ENCODE assay signal across 32 cellular contexts in genomic region chr13:60061737-60062136, GRCh38.
"Had no signal": no experiment of that assay in that cellular context is flagged by ENCODE, and none has a peak within 500 bp of the region (broad histone marks: within the 10 kb centered on the region; RNA-seq: fewer than 3 reads in every experiment).

No MANE protein-coding gene starts in this region.

- H3K4me1 Mint-ChIP-seq: immature natural killer cell; naive thymus-derived CD8-positive, alpha-beta T cell; nephron; neural crest cell; stimulated activated naive B cell treated with anti-CD40 and anti-IgM and Interleukin-4, amounts not matched to agents 10 μg/mL and 1 μg/mL and 100 μg/mL, for 72 hours had no signal

- H3K9me3 ChIP-seq: left lung, lower lobe of right lung, pancreas, prostate gland, stomach, testis, thyroid gland, transverse colon, upper lobe of left lung had no signal

- FAIRE-seq: islet of Langerhans, kidney, pancreas, urothelium cell line had no signal

- H3K4me1 ChIP-seq: left lung, lower lobe of right lung, pancreas, prostate gland, testis, transverse colon, upper lobe of left lung had no signal

- H3K4me3 ChIP-seq: left lung, lower lobe of right lung, pancreas, prostate gland, skin epidermis, stomach, testis, thyroid gland, transverse colon, upper lobe of left lung had no signal

- H3K4me3 Mint-ChIP-seq: immature natural killer cell; naive thymus-derived CD8-positive, alpha-beta T cell; nephron; neural crest cell; stimulated activated naive B cell treated with anti-CD40 and anti-IgM and Interleukin-4, amounts not matched to agents 10 μg/mL and 1 μg/mL and 100 μg/mL, for 72 hours had no signal

- H3K36me3 ChIP-seq: left lung, lower lobe of right lung, pancreas, prostate gland, stomach, thyroid gland, transverse colon, upper lobe of left lung had no signal

- H3K9me3 Mint-ChIP-seq: naive thymus-derived CD8-positive, alpha-beta T cell; stimulated activated naive B cell treated with anti-CD40 and anti-IgM and Interleukin-4, amounts not matched to agents 10 μg/mL and 1 μg/mL and 100 μg/mL, for 72 hours had no signal

- H3K36me3 Mint-ChIP-seq: naive thymus-derived CD8-positive, alpha-beta T cell; stimulated activated naive B cell treated with anti-CD40 and anti-IgM and Interleukin-4, amounts not matched to agents 10 μg/mL and 1 μg/mL and 100 μg/mL, for 72 hours had no signal

- H3K27me3 ChIP-seq: left lung, pancreas, stomach, testis, thyroid gland, transverse colon, upper lobe of left lung had no signal

- H3K27ac ChIP-seq: left lung, lower lobe of right lung, pancreas, prostate gland, skin epidermis, stomach, testis, thyroid gland, transverse colon, upper lobe of left lung had no signal

- ATAC-seq: left colon; left lung; lower lobe of right lung; naive thymus-derived CD8-positive, alpha-beta T cell; pancreas; right cardiac atrium; sciatic nerve; stimulated activated naive B cell treated with anti-CD40 and anti-IgM and Interleukin-4, amounts not matched to agents 10 μg/mL and 1 μg/mL and 100 μg/mL, for 72 hours; stimulated activated naive CD8-positive, alpha-beta T cell treated with anti-CD3 and anti-CD28 coated beads, Interleukin-15, Interleukin-2, amounts not matched to agents 100 U/mL and 50 U/mL, for 24 hours had no signal

- H3K27ac Mint-ChIP-seq: immature natural killer cell; naive thymus-derived CD8-positive, alpha-beta T cell; nephron; stimulated activated naive B cell treated with anti-CD40 and anti-IgM and Interleukin-4, amounts not matched to agents 10 μg/mL and 1 μg/mL and 100 μg/mL, for 72 hours had no signal

- DNase-seq: hippocampal formation; immature natural killer cell; kidney; left colon; left lung; lower lobe of right lung; mammary epithelial cell; mesenchymal stem cell; naive thymus-derived CD8-positive, alpha-beta T cell; nucleus accumbens; pancreas; posterior cingulate gyrus; retina; right cardiac atrium; stimulated activated CD4-positive, alpha-beta T cell treated with anti-CD3 and anti-CD28 coated beads, Interleukin-12 subunit alpha, Interleukin-12 subunit beta, amount 100 ng/mL, for 4 hours; stimulated activated CD4-positive, alpha-beta T cell treated with anti-CD3 and anti-CD28 coated beads, Interleukin-15, amount 100 ng/mL, for 24 hours; stimulated activated CD4-positive, alpha-beta T cell treated with anti-CD3 and anti-CD28 coated beads, Interleukin-2, amount 100 ng/mL, for 24 hours; stimulated activated CD4-positive, alpha-beta T cell treated with anti-CD3 and anti-CD28 coated beads, Interleukin-4, amount 100 ng/mL, for 1 hour; stimulated activated naive B cell treated with anti-CD40 and anti-IgM and Interleukin-4, amounts not matched to agents 10 μg/mL and 1 μg/mL and 100 μg/mL, for 72 hours; stimulated activated naive CD8-positive, alpha-beta T cell treated with anti-CD3 and anti-CD28 coated beads, Interleukin-15, Interleukin-2, amounts not matched to agents 100 U/mL and 50 U/mL, for 24 hours; stomach; testis; thyroid gland; transverse colon; upper lobe of left lung had no signal

- H3K27me3 Mint-ChIP-seq: naive thymus-derived CD8-positive, alpha-beta T cell; stimulated activated naive B cell treated with anti-CD40 and anti-IgM and Interleukin-4, amounts not matched to agents 10 μg/mL and 1 μg/mL and 100 μg/mL, for 72 hours had no signal
